In the genomic region with DNA sequence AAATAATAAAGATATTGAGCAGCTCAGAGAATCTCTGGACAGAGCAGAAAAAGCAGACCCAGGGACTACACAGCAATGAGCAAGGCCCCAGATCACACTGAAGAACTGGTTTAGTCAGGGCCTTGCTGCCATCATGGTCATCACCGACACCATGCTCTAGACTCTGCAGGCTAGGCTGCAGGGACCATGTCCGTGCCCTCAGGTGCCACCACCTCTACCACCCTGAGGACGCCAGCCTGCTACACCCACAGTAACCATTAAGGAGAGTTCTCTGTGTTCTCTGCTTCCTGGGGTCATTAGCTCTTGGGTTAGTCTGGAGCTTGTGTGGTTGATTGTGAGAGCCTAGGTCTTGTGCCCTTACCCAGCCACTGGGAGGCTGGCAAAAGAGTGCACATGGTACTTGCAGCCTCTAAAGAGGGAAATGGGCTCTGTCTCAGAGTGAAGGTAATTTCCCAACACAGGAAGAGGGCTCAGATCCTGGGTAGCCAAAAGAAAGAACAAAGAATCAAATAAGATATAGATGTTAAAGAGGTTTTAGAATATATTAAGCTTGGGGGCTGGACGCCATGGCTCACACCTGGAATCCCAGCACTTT, we compare ENCODE assay signal across 1 cellular context.
TF ChIP-seq lines count a peak whose summit lies in the region.

No MANE protein-coding gene starts in this region.

TF ChIP-seq in GM12878, 131 proteins besides CTCF, POLR2A, EP300 and RAD21:
- TF ChIP-seq, protein P1, sequence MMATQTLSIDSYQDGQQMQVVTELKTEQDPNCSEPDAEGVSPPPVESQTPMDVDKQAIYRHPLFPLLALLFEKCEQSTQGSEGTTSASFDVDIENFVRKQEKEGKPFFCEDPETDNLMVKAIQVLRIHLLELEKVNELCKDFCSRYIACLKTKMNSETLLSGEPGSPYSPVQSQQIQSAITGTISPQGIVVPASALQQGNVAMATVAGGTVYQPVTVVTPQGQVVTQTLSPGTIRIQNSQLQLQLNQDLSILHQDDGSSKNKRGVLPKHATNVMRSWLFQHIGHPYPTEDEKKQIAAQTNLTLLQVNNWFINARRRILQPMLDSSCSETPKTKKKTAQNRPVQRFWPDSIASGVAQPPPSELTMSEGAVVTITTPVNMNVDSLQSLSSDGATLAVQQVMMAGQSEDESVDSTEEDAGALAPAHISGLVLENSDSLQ (IDR thresholded peaks at IDR 0.05): no peak
- TF ChIP-seq STAT3 (IDR thresholded peaks at IDR 0.05; ENCODE audit: low read depth, low read length) (no peak), NR2C1 (IDR thresholded peaks at IDR 0.05) (no peak), SREBF2 (IDR thresholded peaks at IDR 0.05; ENCODE audit: low read length) (no peak), RB1 (IDR thresholded peaks at IDR 0.05; ENCODE audit: borderline replicate concordance) (no peak), NRF1 (conservative IDR thresholded peaks at IDR 0.05; ENCODE audit: low read depth, low read length) (no peak), TARDBP (IDR thresholded peaks at IDR 0.05; ENCODE audit: borderline replicate concordance) (no peak)
TF ChIP-seq in GM12878: peak in this region for 0.
